In genomic region chr4:14719053-14719452, GRCh38 we compare ENCODE assay signal across 20 cellular contexts.
A peak's percentile ranks its signal among the peaks of the same experiment; 100 is the strongest.
DNase-seq lines count a peak whose midpoint lies in the region; ATAC-seq, FAIRE-seq and TF ChIP-seq lines count a peak whose summit lies in the region.
"Had no signal": no experiment of that assay in that cellular context is flagged by ENCODE, and none has a peak within 500 bp of the region (broad histone marks: within the 10 kb centered on the region; RNA-seq: fewer than 3 reads in every experiment).

No MANE protein-coding gene starts in this region.

- intact Hi-C loops in activated T-helper 2 cell treated with anti-CD3 and anti-CD28 coated beads, Interferon-gamma antibody, Interleukin-2, Interleukin-4, amounts not matched to agents 10 μg/mL and 5 μg/mL and 100 μg/mL, durations not matched to agents 14 hours and 24 hours and 36 hours (cut with micrococcal nuclease): no loop called here

- no peak overlapping the region for H3K27ac Mint-ChIP-seq in activated T-helper 2 cell treated with anti-CD3 and anti-CD28 coated beads, Interferon-gamma antibody, Interleukin-2, Interleukin-4, amounts not matched to agents 10 μg/mL and 5 μg/mL and 100 μg/mL, durations not matched to agents 14 hours and 24 hours and 36 hours
- H3K27ac Mint-ChIP-seq: naive thymus-derived CD8-positive, alpha-beta T cell had no signal

- H3K9me3 Mint-ChIP-seq in activated T-helper 2 cell treated with anti-CD3 and anti-CD28 coated beads, Interferon-gamma antibody, Interleukin-2, Interleukin-4, amounts not matched to agents 10 μg/mL and 5 μg/mL and 100 μg/mL, durations not matched to agents 14 hours and 24 hours and 36 hours: peaks cover 10% of the 10 kb centered on the region

- no peak for FAIRE-seq in A549 (lab: Jason Lieb, UNC)

- peak overlapping the region; percentile 36 to 38; a peak in 5 of 6 replicates for H3K27ac ChIP-seq in A549
- H3K27ac ChIP-seq: breast epithelium, esophagus muscularis mucosa, HL-60, SK-N-MC, skin epidermis had no signal

- no peak for TF ChIP-seq POLR2A in A549 (IDR thresholded peaks at IDR 0.05; ENCODE audit: low read length)

- ATAC-seq in A549: peak in 1 of 2 experiments; percentile 47; a peak in 1 of 6 replicates
- ATAC-seq in GM21526 (IDR thresholded peaks at IDR 0.05; ENCODE audit: low FRiP score, unreplicated experiment): no peak
- ATAC-seq in GM21529 (IDR thresholded peaks at IDR 0.05; ENCODE audit: unreplicated experiment): no peak
- ATAC-seq: activated T-cell treated with anti-CD3 and anti-CD28 coated beads, Interleukin-2, amount 50 U/mL, for 4 hours; naive thymus-derived CD8-positive, alpha-beta T cell had no signal

- TF ChIP-seq CTCF in A549 (IDR thresholded peaks at IDR 0.05): no peak
- no peak for TF ChIP-seq CTCF in astrocyte of the spinal cord (IDR thresholded peaks at IDR 0.05; ENCODE audit: low read depth, low read length)

- H3K4me3 ChIP-seq in A549 (no peak overlapping the region), astrocyte of the spinal cord (ENCODE audit: low read depth, low read length) (no peak overlapping the region)
- H3K4me3 ChIP-seq: breast epithelium, esophagus muscularis mucosa, SK-N-MC, skin epidermis had no signal

- H3K4me1 Mint-ChIP-seq in activated T-helper 2 cell treated with anti-CD3 and anti-CD28 coated beads, Interferon-gamma antibody, Interleukin-2, Interleukin-4, amounts not matched to agents 10 μg/mL and 5 μg/mL and 100 μg/mL, durations not matched to agents 14 hours and 24 hours and 36 hours (ENCODE audit: low read depth): no peaks in the 10 kb centered on the region
- H3K4me1 Mint-ChIP-seq: naive thymus-derived CD8-positive, alpha-beta T cell had no signal

- CTCF ChIA-PET in A549 (lab: Yijun Ruan, JAX): no interaction called here

- no peaks in the 10 kb centered on the region for H3K4me1 ChIP-seq in A549
- H3K4me1 ChIP-seq: breast epithelium had no signal

- H3K9me3 ChIP-seq in A549: 0 out of 3 replicates have a peak, but pooled peaks cover 4% of the 10 kb centered on the region
- H3K9me3 ChIP-seq: breast epithelium, esophagus muscularis mucosa had no signal

- no peaks in the 10 kb centered on the region for H3K36me3 Mint-ChIP-seq in activated T-helper 2 cell treated with anti-CD3 and anti-CD28 coated beads, Interferon-gamma antibody, Interleukin-2, Interleukin-4, amounts not matched to agents 10 μg/mL and 5 μg/mL and 100 μg/mL, durations not matched to agents 14 hours and 24 hours and 36 hours (ENCODE audit: low read depth)

- peak overlapping the region; percentile 19; the same call in 1 of the 3 replicates for H3K4me2 ChIP-seq in A549

- no peak overlapping the region for H3K4me3 Mint-ChIP-seq in activated T-helper 2 cell treated with anti-CD3 and anti-CD28 coated beads, Interferon-gamma antibody, Interleukin-2, Interleukin-4, amounts not matched to agents 10 μg/mL and 5 μg/mL and 100 μg/mL, durations not matched to agents 14 hours and 24 hours and 36 hours (ENCODE audit: low read depth)
- H3K4me3 Mint-ChIP-seq: activated T-cell treated with anti-CD3 and anti-CD28 coated beads, Interleukin-2, amount 50 U/mL, for 4 hours; naive thymus-derived CD8-positive, alpha-beta T cell had no signal

- in situ Hi-C loops in astrocyte of the spinal cord (cut with HindIII; ENCODE audit: low sequenced_read_pairs): no loop called here

- POLR2A ChIA-PET in A549 (lab: Yijun Ruan, JAX): no interaction called here

- peak in 1 of 2 experiments; percentile 34 for DNase-seq in A549 (ENCODE audit: low read depth in 1 of 2, low spot score in 1 of 2)
- peak; percentile 80 for DNase-seq in HT1080 (ENCODE audit: low read depth)
- peak; percentile 91 for DNase-seq in astrocyte of the spinal cord (ENCODE audit: low read depth, low spot score)
- DNase-seq in iris pigment epithelial cell (ENCODE audit: low read depth): peak; percentile 70
- no peak for DNase-seq in NCI-H2029 (lab: John Stamatoyannopoulos, UW)
- no peak for DNase-seq in activated T-helper 2 cell treated with anti-CD3 and anti-CD28 coated beads, Interferon-gamma antibody, Interleukin-2, Interleukin-4, amounts not matched to agents 10 μg/mL and 5 μg/mL and 100 μg/mL, durations not matched to agents 14 hours and 24 hours and 36 hours (ENCODE audit: low spot score)
- DNase-seq: activated CD4-positive, CD25-positive, alpha-beta regulatory T cell treated with anti-CD3 and anti-CD28 coated beads, Interleukin-2, amount 50 U/mL, for 72 hours; activated T-cell treated with anti-CD3 and anti-CD28 coated beads, Interleukin-2, amount 50 U/mL, for 4 hours; AML-193; immature natural killer cell; naive thymus-derived CD8-positive, alpha-beta T cell; NCI-H1092; NCI-H82 had no signal

- H3K27me3 Mint-ChIP-seq in activated T-helper 2 cell treated with anti-CD3 and anti-CD28 coated beads, Interferon-gamma antibody, Interleukin-2, Interleukin-4, amounts not matched to agents 10 μg/mL and 5 μg/mL and 100 μg/mL, durations not matched to agents 14 hours and 24 hours and 36 hours (ENCODE audit: low read depth): no peaks in the 10 kb centered on the region

- 32% methylated on average over 3 of the region's 3 CpGs for WGBS in A549 (ENCODE audit: missing lambda C conversion rate)

- TF ChIP-seq EP300 in A549 (IDR thresholded peaks at IDR 0.05): no peak

- no peak for TF ChIP-seq RAD21 in A549 (conservative IDR thresholded peaks at IDR 0.05 in 1 of 2, IDR thresholded peaks at IDR 0.05 in 1 of 2)

TF ChIP-seq in A549, 52 proteins besides CTCF, POLR2A, EP300 and RAD21:
- TF ChIP-seq MAFK (IDR thresholded peaks at IDR 0.05; ENCODE audit: partially characterized antibody) (no peak), ZFP36 (IDR thresholded peaks at IDR 0.05; ENCODE audit: borderline replicate concordance, partially characterized antibody) (no peak), CBX8 (IDR thresholded peaks at IDR 0.05) (no peak), HOXB5 (CRISPR knock-in tag; IDR thresholded peaks at IDR 0.05) (no peak), PHF8 (IDR thresholded peaks at IDR 0.05; ENCODE audit: borderline replicate concordance, low read depth) (no peak), ELK1 (IDR thresholded peaks at IDR 0.05; ENCODE audit: low read depth, low read length) (no peak), SREBF2 (IDR thresholded peaks at IDR 0.05) (no peak), USF2 (IDR thresholded peaks at IDR 0.05) (no peak), HEYL (CRISPR knock-in tag; IDR thresholded peaks at IDR 0.05) (no peak), ESRRA (IDR thresholded peaks at IDR 0.05; ENCODE audit: borderline replicate concordance, low read length) (no peak), NFE2L2 (conservative IDR thresholded peaks at IDR 0.05; ENCODE audit: low read length) (no peak), TP53 (CRISPR knock-in tag; IDR thresholded peaks at IDR 0.05) (no peak), MYC (IDR thresholded peaks at IDR 0.05; ENCODE audit: borderline replicate concordance, low read length) (no peak), PBX3 (IDR thresholded peaks at IDR 0.05) (no peak), RCOR1 (IDR thresholded peaks at IDR 0.05; ENCODE audit: low read depth, low read length) (no peak), CBX2 (IDR thresholded peaks at IDR 0.05; ENCODE audit: borderline replicate concordance, low read depth) (no peak), FOXS1 (CRISPR knock-in tag; IDR thresholded peaks at IDR 0.05) (no peak)
TF ChIP-seq in A549: peak in this region for 0.

Comparison
In these comparisons a context has a peak if more than half of its experiments do, and no peak if none do; other contexts are left out.
1. DNase-seq: peak in HT1080 (single experiment), astrocyte of the spinal cord (single experiment) and iris pigment epithelial cell (single experiment); none in NCI-H2029 (single experiment) and activated T-helper 2 cell treated with anti-CD3 and anti-CD28 coated beads, Interferon-gamma antibody, Interleukin-2, Interleukin-4, amounts not matched to agents 10 μg/mL and 5 μg/mL and 100 μg/mL, durations not matched to agents 14 hours and 24 hours and 36 hours (single experiment).